34 cellular contexts compared by ENCODE assay signal in genomic region chr10:82692458-82692857, GRCh38.
"Had no signal": no experiment of that assay in that cellular context is flagged by ENCODE, and none has a peak within 500 bp of the region (broad histone marks: within the 10 kb centered on the region; RNA-seq: fewer than 3 reads in every experiment).

No MANE protein-coding gene starts in this region.

- H3K36me3 ChIP-seq: colonic mucosa, esophagus muscularis mucosa, heart right ventricle, lower lobe of right lung, right lobe of liver, suprapubic skin, transverse colon, upper lobe of right lung, uterus had no signal

- DNase-seq: colonic mucosa; effector CD8-positive, alpha-beta T cell; foreskin keratinocyte; glutamatergic neuron; heart right ventricle; hippocampal formation; immature natural killer cell; islet precursor cell; kidney glomerular epithelial cell; left ventricle myocardium superior; lower lobe of right lung; mucosa of descending colon; naive B cell; right lobe of liver; small intestine; stimulated activated CD4-positive, alpha-beta T cell treated with anti-CD3 and anti-CD28 coated beads, Interleukin-12 subunit alpha, Interleukin-12 subunit beta, amount 100 ng/mL, for 4 hours; stimulated activated CD4-positive, alpha-beta T cell treated with anti-CD3 and anti-CD28 coated beads, Interleukin-1b, Interleukin-23, amount 100 ng/mL, for 48 hours; stimulated activated CD4-positive, alpha-beta T cell treated with anti-CD3 and anti-CD28 coated beads, Interleukin-4, amount 100 ng/mL, for 1 hour; stimulated activated CD8-positive, alpha-beta memory T cell treated with anti-CD3 and anti-CD28 coated beads, Interleukin-4, amount 100 ng/mL, for 48 hours; stimulated activated naive CD4-positive, alpha-beta T cell; stimulated activated naive CD8-positive, alpha-beta T cell treated with anti-CD3 and anti-CD28 coated beads, Interleukin-15, amount 100 ng/mL, for 72 hours; transverse colon; upper lobe of right lung; uterus had no signal

- H3K9me3 ChIP-seq: colonic mucosa, esophagus muscularis mucosa, lower lobe of right lung, right lobe of liver, suprapubic skin, upper lobe of right lung, uterus had no signal

- H3K79me2 ChIP-seq: parathyroid adenoma had no signal

- H3K27me3 Mint-ChIP-seq: dendritic cell treated with granulocyte-macrophage colony-stimulating factor and Interleukin-4, amounts not matched to agents 40 ng/mL and 50 ng/mL, for 4 days; memory B cell; naive B cell; natural killer cell treated with Interleukin-12 subunit alpha and Interleukin-12 subunit beta and Interleukin-15 and Interleukin-18, amount 100 ng/mL, for 72 hours; progenitor cell of endocrine pancreas; stimulated activated naive CD8-positive, alpha-beta T cell treated with anti-CD3 and anti-CD28 coated beads, Interleukin-15, amount 100 ng/mL, for 72 hours had no signal

- ATAC-seq: foreskin keratinocyte; heart right ventricle; left ventricle myocardium superior; lower lobe of right lung; mucosa of descending colon; natural killer cell treated with Interleukin-12 subunit alpha and Interleukin-12 subunit beta and Interleukin-15 and Interleukin-18, amount 100 ng/mL, for 72 hours; right lobe of liver; stimulated activated naive CD8-positive, alpha-beta T cell treated with anti-CD3 and anti-CD28 coated beads, Interleukin-15, amount 100 ng/mL, for 72 hours; upper lobe of right lung had no signal

- H3K4me1 ChIP-seq: colonic mucosa, esophagus muscularis mucosa, foreskin keratinocyte, heart right ventricle, lower lobe of right lung, parathyroid adenoma, right lobe of liver, suprapubic skin, transverse colon, upper lobe of right lung, uterus had no signal

- H3K27ac Mint-ChIP-seq: dendritic cell treated with granulocyte-macrophage colony-stimulating factor and Interleukin-4, amounts not matched to agents 40 ng/mL and 50 ng/mL, for 4 days; immature natural killer cell; memory B cell; mesothelial cell of epicardium; naive B cell; natural killer cell treated with Interleukin-12 subunit alpha and Interleukin-12 subunit beta and Interleukin-15 and Interleukin-18, amount 100 ng/mL, for 72 hours; progenitor cell of endocrine pancreas; stimulated activated naive CD8-positive, alpha-beta T cell treated with anti-CD3 and anti-CD28 coated beads, Interleukin-15, amount 100 ng/mL, for 72 hours had no signal

- FAIRE-seq: endothelial cell of umbilical vein, small intestine had no signal

- H3K27me3 ChIP-seq: colonic mucosa, esophagus muscularis mucosa, foreskin keratinocyte, heart right ventricle, right lobe of liver, suprapubic skin, transverse colon, upper lobe of right lung, uterus had no signal

- H3K9ac ChIP-seq: parathyroid adenoma had no signal

- H3K36me3 Mint-ChIP-seq: immature natural killer cell, memory B cell, mesothelial cell of epicardium, naive B cell had no signal

- H2AFZ ChIP-seq: parathyroid adenoma had no signal

- H3K27ac ChIP-seq: colonic mucosa, esophagus muscularis mucosa, foreskin keratinocyte, heart right ventricle, lower lobe of right lung, parathyroid adenoma, right lobe of liver, suprapubic skin, transverse colon, upper lobe of right lung, uterus had no signal

- H3K4me3 ChIP-seq: colonic mucosa, esophagus muscularis mucosa, heart right ventricle, lower lobe of right lung, mucosa of descending colon, right lobe of liver, suprapubic skin, transverse colon, upper lobe of right lung, uterus had no signal

- H3K4me3 Mint-ChIP-seq: dendritic cell treated with granulocyte-macrophage colony-stimulating factor and Interleukin-4, amounts not matched to agents 40 ng/mL and 50 ng/mL, for 4 days; immature natural killer cell; memory B cell; mesothelial cell of epicardium; naive B cell; natural killer cell treated with Interleukin-12 subunit alpha and Interleukin-12 subunit beta and Interleukin-15 and Interleukin-18, amount 100 ng/mL, for 72 hours; neural crest cell; stimulated activated naive CD8-positive, alpha-beta T cell treated with anti-CD3 and anti-CD28 coated beads, Interleukin-15, amount 100 ng/mL, for 72 hours had no signal

- H3K4me1 Mint-ChIP-seq: immature natural killer cell; memory B cell; mesothelial cell of epicardium; naive B cell; neural crest cell; stimulated activated naive CD8-positive, alpha-beta T cell treated with anti-CD3 and anti-CD28 coated beads, Interleukin-15, amount 100 ng/mL, for 72 hours had no signal
